Comparison of ENCODE assay signal across 8 cellular contexts in genomic region chr19:57363734-57364181, GRCh38. TPM values are rescaled to one million over a fixed set of nuclear protein-coding genes. Genes with fewer than 3 reads are reported as not detected.
DNase-seq lines count a peak whose midpoint lies in the region; ATAC-seq and TF ChIP-seq lines count a peak whose summit lies in the region.

No MANE protein-coding gene starts in this region.

- no peak overlapping the region for H3K23ac ChIP-seq in neuronal stem cell (ENCODE audit: low read depth, low read length, poor library complexity)

- POLR2A ChIA-PET in CD8-positive, alpha-beta T cell (lab: Charles Lee): interaction anchor here (1.1 to 1.3 kb wide), 2 partner anchors 13 to 26 kb away, joined by 3 to 4 read pairs; partner anchors contain the start of genes ZNF304 and ZNF548

- H3K4me3 Mint-ChIP-seq in CD8-positive, alpha-beta T cell: peak overlapping the region; percentile 86
- H3K4me3 Mint-ChIP-seq in HFFc6: peak overlapping the region; percentile 97

- peak overlapping the region; percentile 49 for H2BK15ac ChIP-seq in neuronal stem cell (ENCODE audit: low read length)

- DNase-seq in CD8-positive, alpha-beta T cell: no peak
- no peak for DNase-seq in HFFc6
- peak; percentile 21 for DNase-seq in fibroblast of pulmonary artery (ENCODE audit: low read depth)
- DNase-seq in neuronal stem cell (ENCODE audit: low spot score): no peak
- DNase-seq in middle frontal gyrus (ENCODE audit: extremely low spot score, low spot score): no peak
- no peak for DNase-seq in T1000 (lab: John Stamatoyannopoulos, UW)

- peak overlapping the region; percentile 98 for H3K27ac Mint-ChIP-seq in CD8-positive, alpha-beta T cell
- peak overlapping the region; percentile 95 for H3K27ac Mint-ChIP-seq in HFFc6

- H2BK5ac ChIP-seq in neuronal stem cell (ENCODE audit: low read length): peak overlapping the region; percentile 66

- peaks cover 18% of the 10 kb centered on the region for H3K4me1 Mint-ChIP-seq in CD8-positive, alpha-beta T cell (ENCODE audit: low read depth)
- H3K4me1 Mint-ChIP-seq in HFFc6 (ENCODE audit: low read depth): peaks cover 17% of the 10 kb centered on the region

- H2BK12ac ChIP-seq in neuronal stem cell (ENCODE audit: low read length): no peak overlapping the region

- H4K91ac ChIP-seq in neuronal stem cell (ENCODE audit: low read depth, low read length, poor library complexity): no peak overlapping the region

- peak overlapping the region; percentile 56 for H3K14ac ChIP-seq in neuronal stem cell (ENCODE audit: low read length)

- H3K9me3 Mint-ChIP-seq in CD8-positive, alpha-beta T cell: peaks cover 28% of the 10 kb centered on the region
- H3K9me3 Mint-ChIP-seq in HFFc6: peaks cover 6% of the 10 kb centered on the region

- no peak overlapping the region for H3K4ac ChIP-seq in neuronal stem cell (ENCODE audit: low read length)

- H3K36me3 Mint-ChIP-seq in CD8-positive, alpha-beta T cell: peaks cover 43% of the 10 kb centered on the region
- peaks cover 26% of the 10 kb centered on the region for H3K36me3 Mint-ChIP-seq in HFFc6 (ENCODE audit: low read depth)

- H3K27me3 Mint-ChIP-seq in CD8-positive, alpha-beta T cell (ENCODE audit: low read depth): no peaks in the 10 kb centered on the region
- H3K27me3 Mint-ChIP-seq in HFFc6 (ENCODE audit: insufficient read depth): no peaks in the 10 kb centered on the region

- no peaks in the 10 kb centered on the region for H3K36me3 ChIP-seq in CD8-positive, alpha-beta T cell (ENCODE audit: insufficient read depth, low read length)
- H3K36me3 ChIP-seq in neuronal stem cell (replicated peaks in 1 of 2; ENCODE audit: control insufficient read depth in 2 of 2, insufficient read depth in 2 of 2, low read length in 2 of 2): peaks cover 3 to 19% of the 10 kb centered on the region in 2 donors

- peak overlapping the region; percentile 63 for H3K4me3 ChIP-seq in CD8-positive, alpha-beta T cell (ENCODE audit: low read depth, low read length)
- H3K4me3 ChIP-seq in fibroblast of pulmonary artery (replicated peaks; ENCODE audit: low read depth, low read length) (peak overlapping the region; percentile 91), neuronal stem cell (ENCODE audit: low read length in 2 of 2) (peak overlapping the region; percentile 68 to 90)

- no peak overlapping the region for H2BK120ac ChIP-seq in neuronal stem cell (ENCODE audit: low read depth, low read length)

- CTCF ChIA-PET in CD8-positive, alpha-beta T cell (lab: Charles Lee): no interaction called here

- peak overlapping the region; percentile 89 for H3K4me2 ChIP-seq in neuronal stem cell (ENCODE audit: insufficient read depth, low read length, poor library complexity, severe bottlenecking)

- peak overlapping the region; percentile 46 for H2AK5ac ChIP-seq in neuronal stem cell (ENCODE audit: low read depth, low read length)

- no peak for TF ChIP-seq CTCF in CD8-positive, alpha-beta T cell (IDR thresholded peaks at IDR 0.05)
- TF ChIP-seq CTCF in HFFc6 (IDR thresholded peaks at IDR 0.05) (no peak), VCaP (conservative IDR thresholded peaks at IDR 0.05) (no peak), fibroblast of pulmonary artery (IDR thresholded peaks at IDR 0.05; ENCODE audit: low read length, missing control alignments) (no peak)

- WGBS in neuronal stem cell (ENCODE audit: extremely low coverage in 2 of 2, insufficient read length in 2 of 2, insufficient replicate concordance in 1 of 2), 2 donors: no CpG with 5 or more reads among the region's 14 CpGs

- peak overlapping the region; percentile 70 for H3K9ac ChIP-seq in neuronal stem cell (ENCODE audit: low read depth, low read length, poor library complexity)

- H3K18ac ChIP-seq in neuronal stem cell (ENCODE audit: low read length): peak overlapping the region; percentile 48

- H3K9me3 ChIP-seq in CD8-positive, alpha-beta T cell (ENCODE audit: low read length): peaks cover 13% of the 10 kb centered on the region
- H3K9me3 ChIP-seq in neuronal stem cell (replicated peaks in 1 of 2; ENCODE audit: control insufficient read depth in 2 of 2, insufficient read depth in 1 of 2, low read depth in 1 of 2, low read length in 2 of 2): no peaks in the 10 kb centered on the region

- no peaks in the 10 kb centered on the region for H3K27me3 ChIP-seq in CD8-positive, alpha-beta T cell (ENCODE audit: insufficient read depth, low read length)
- H3K27me3 ChIP-seq in neuronal stem cell (ENCODE audit: control insufficient read depth in 3 of 3, insufficient read depth in 3 of 3, low read depth in 1 of 3, low read length in 3 of 3): no peaks in the 10 kb centered on the region

- peaks cover 4% of the 10 kb centered on the region for H3K79me1 ChIP-seq in neuronal stem cell (ENCODE audit: low read depth, low read length)

- intact Hi-C loops in CD8-positive, alpha-beta T cell (cut with DNase I, micrococcal nuclease): loop anchor here (1.0 to 10.0 kb wide), 15 partner anchors 12 to 969 kb away; partner anchors contain the start of genes ZNF17 (in 2 of the 2), ZNF304 (in 2 of the 2), ZNF460 (in 2 of the 2) and ZNF543 (in 2 of the 2)

- H2AFZ ChIP-seq in neuronal stem cell (ENCODE audit: low read length): peak overlapping the region; percentile 74

- H3K27ac ChIP-seq in CD8-positive, alpha-beta T cell (ENCODE audit: low read depth, low read length): peak overlapping the region; percentile 81
- H3K27ac ChIP-seq in VCaP (peak overlapping the region; percentile 98), neuronal stem cell (replicated peaks; ENCODE audit: low read length) (no peak overlapping the region)

- no peak overlapping the region for H4K8ac ChIP-seq in neuronal stem cell (ENCODE audit: low read depth, low read length)

- H3K4me1 ChIP-seq in CD8-positive, alpha-beta T cell (ENCODE audit: insufficient read depth, low read length): peaks cover 12% of the 10 kb centered on the region
- peaks cover 0 to 4% of the 10 kb centered on the region in 2 donors for H3K4me1 ChIP-seq in neuronal stem cell (ENCODE audit: control insufficient read depth in 2 of 2, insufficient read depth in 1 of 2, low read depth in 1 of 2, low read length in 2 of 2)

- ATAC-seq in CD8-positive, alpha-beta T cell: peak; percentile 27
- ATAC-seq in GM19397 (IDR thresholded peaks at IDR 0.05; ENCODE audit: unreplicated experiment): no peak

RNA-seq across cellular contexts. Expression of gene TRAPPC2B, which starts 0.4 kb away (rescaled TPM):
- 1 to 10 TPM; 8.6 to 9.9 TPM for total RNA-seq in CD8-positive, alpha-beta T cell
- 1 to 10 TPM; 7.3 to 8.5 (median 8.2) TPM for total RNA-seq in HFFc6 (2021; fragmentation: NEBNext Ultra II Directional; extraction: Animal tissue kit (Norgen Biotek cat#: 25700))
- 19.7 TPM for polyA plus RNA-seq in neuronal stem cell (2013, experiment 1 of 2)
- polyA plus RNA-seq in neuronal stem cell (2013, experiment 2 of 2): 19.5 TPM

RNA-seq across cellular contexts. Expression of gene ZNF547, which starts 0.4 kb away (rescaled TPM):
- under 1 TPM; 0.72 to 0.81 TPM for total RNA-seq in CD8-positive, alpha-beta T cell
- total RNA-seq in HFFc6 (2021; fragmentation: NEBNext Ultra II Directional; extraction: Animal tissue kit (Norgen Biotek cat#: 25700)): 1 to 10 TPM; 1.5 to 2.9 (median 1.7) TPM
- 0.60 TPM for polyA plus RNA-seq in neuronal stem cell (2013, experiment 1 of 2)
- polyA plus RNA-seq in neuronal stem cell (2013, experiment 2 of 2): 0.87 TPM

RNA-seq across cellular contexts. Expression of gene ZNF304, which starts 12.7 kb away (rescaled TPM):
- total RNA-seq in CD8-positive, alpha-beta T cell: 1 to 10 TPM; 8.6 TPM
- total RNA-seq in HFFc6 (2021; fragmentation: NEBNext Ultra II Directional; extraction: Animal tissue kit (Norgen Biotek cat#: 25700)): 1 to 10 TPM; 7.1 to 8.1 (median 7.7) TPM
- 3.4 TPM for polyA plus RNA-seq in neuronal stem cell (2013, experiment 1 of 2)
- polyA plus RNA-seq in neuronal stem cell (2013, experiment 2 of 2): 3.3 TPM

RNA-seq across cellular contexts. Expression of gene ZNF548, which starts 25.9 kb away (rescaled TPM):
- 10 to 100 TPM; 75.4 to 79.1 TPM for total RNA-seq in CD8-positive, alpha-beta T cell
- total RNA-seq in HFFc6 (2021; fragmentation: NEBNext Ultra II Directional; extraction: Animal tissue kit (Norgen Biotek cat#: 25700)): 10 to 100 TPM in 1 of 6 experiments, 1 to 10 TPM in 5; 8.0 to 10.4 (median 9.2) TPM
- 9.3 TPM for polyA plus RNA-seq in neuronal stem cell (2013, experiment 1 of 2)
- polyA plus RNA-seq in neuronal stem cell (2013, experiment 2 of 2): 9.1 TPM

RNA-seq across cellular contexts. Expression of gene ZNF543, which starts 43.5 kb away (rescaled TPM):
- total RNA-seq in CD8-positive, alpha-beta T cell: 1 to 10 TPM; 4.3 to 4.9 TPM
- 1 to 10 TPM; 4.6 to 5.2 (median 4.8) TPM for total RNA-seq in HFFc6 (2021; fragmentation: NEBNext Ultra II Directional; extraction: Animal tissue kit (Norgen Biotek cat#: 25700))
- polyA plus RNA-seq in neuronal stem cell (2013, experiment 1 of 2): 4.2 TPM
- polyA plus RNA-seq in neuronal stem cell (2013, experiment 2 of 2): 4.7 TPM
